8 cellular contexts compared by ENCODE assay signal in genomic region chrX:153944140-153944799, GRCh38. TPM values are rescaled to one million over a fixed set of nuclear protein-coding genes. Genes with fewer than 3 reads are reported as not detected.
DNase-seq lines count a peak whose midpoint lies in the region; ATAC-seq and TF ChIP-seq lines count a peak whose summit lies in the region.

RENBP (minus strand) TSS chrX:153944643; CDS start chrX:153944610, 33 bp downstream.

- H3K27me3 ChIP-seq in ACC112 (ENCODE audit: insufficient read depth, low read length) (no peaks in the 10 kb centered on the region), MM.1S (replicated peaks; ENCODE audit: insufficient read depth, low read length) (no peaks in the 10 kb centered on the region), adrenal gland (no peaks in the 10 kb centered on the region), layer of hippocampus (ENCODE audit: control insufficient read depth, insufficient read depth, low read length) (no peaks in the 10 kb centered on the region)

- WGBS in adrenal gland, 4 donors = 26 to 75% (median 36%) methylated on average over 8 to 30 of the region's 31 CpGs

- intact Hi-C loops in adrenal gland (cut with DNase I) = no loop called here

- H3K4me3 ChIP-seq in ACC112 (ENCODE audit: low read depth, low read length) (peak within 1 kb of the TSS; percentile 59; the same call in 1 of the 2 replicates), MM.1S (ENCODE audit: low read length) (peak within 1 kb of the TSS; percentile 63), adrenal gland (peak within 1 kb of the TSS in 1 of 4 donors; percentile 45)

- no peaks in the 10 kb centered on the region for H3K79me2 ChIP-seq in ACC112 (ENCODE audit: control insufficient read depth, insufficient read depth, low read length, unreplicated experiment)
- peaks cover 10% of the 10 kb centered on the region; the same call in 1 of the 2 replicates for H3K79me2 ChIP-seq in MM.1S (ENCODE audit: low read length)

- DNase-seq in MM.1S (peak; percentile 33), adrenal gland (peak in 3 of 7 donors; percentile 58 to 66 (median 65)), OCI-M2 (lab: John Stamatoyannopoulos, UW; ENCODE audit: unreplicated experiment) (no peak), DMS79 (lab: John Stamatoyannopoulos, UW) (no peak)
- peak; percentile 22 for DNase-seq in stimulated activated naive CD4-positive, alpha-beta T cell treated with Interleukin-2 at 50 U/mL for 16 hours (lab: John Stamatoyannopoulos, UW)

- no peaks in the 10 kb centered on the region for H4K20me1 ChIP-seq in MM.1S (ENCODE audit: insufficient read depth, low read length)

- H2AFZ ChIP-seq in ACC112 (ENCODE audit: low read length, unreplicated experiment) (peak within 1 kb of the TSS; percentile 25), MM.1S (ENCODE audit: low read length) (peak within 1 kb of the TSS; percentile 70)

- H3K36me3 ChIP-seq in ACC112 (ENCODE audit: insufficient read depth, low read length) = no peaks in the 10 kb centered on the region
- no peaks in the 10 kb centered on the region for H3K36me3 ChIP-seq in MM.1S (replicated peaks; ENCODE audit: insufficient read depth, low read length)
- H3K36me3 ChIP-seq in adrenal gland (replicated peaks in 1 of 2) = peaks cover 0 to 9% of the 10 kb centered on the region in 2 donors

- H3K27ac ChIP-seq in ACC112 (ENCODE audit: low read depth, low read length) (no peak within 1 kb of the TSS), MM.1S (ENCODE audit: low read length) (no peak within 1 kb of the TSS), adrenal gland (peak within 1 kb of the TSS in 1 of 5 donors; percentile 65), layer of hippocampus (ENCODE audit: low read depth, low read length) (peak within 1 kb of the TSS; percentile 82)

- H3K9me3 ChIP-seq in MM.1S (replicated peaks; ENCODE audit: insufficient read depth, low read length) (no peaks in the 10 kb centered on the region), adrenal gland (replicated peaks in 1 of 3) (no peaks in the 10 kb centered on the region)

- H3K4me2 ChIP-seq in MM.1S (ENCODE audit: low read depth, low read length) = peak within 1 kb of the TSS; percentile 77; the same call in 1 of the 2 replicates

- H3K9ac ChIP-seq in MM.1S (ENCODE audit: low read length) = peak within 1 kb of the TSS; percentile 61

- H3K9me2 ChIP-seq in MM.1S (replicated peaks; ENCODE audit: insufficient read depth, low read length) = no peaks in the 10 kb centered on the region

- TF ChIP-seq CTCF in MM.1S (IDR thresholded peaks at IDR 0.05; ENCODE audit: low read length) (no peak), adrenal gland (IDR thresholded peaks at IDR 0.05) (no peak)

- ATAC-seq in HG02973 (IDR thresholded peaks at IDR 0.05; ENCODE audit: unreplicated experiment) = no peak

- H3F3A ChIP-seq in MM.1S (ENCODE audit: insufficient read depth, low read length) = peaks cover 3% of the 10 kb centered on the region; the same call in 1 of the 2 replicates

- TF ChIP-seq POLR2A in adrenal gland (IDR thresholded peaks at IDR 0.05) = no peak

- H3K4me1 ChIP-seq in ACC112 (ENCODE audit: control insufficient read depth, insufficient read depth, low read length, unreplicated experiment) = peaks cover 2% of the 10 kb centered on the region
- no peaks in the 10 kb centered on the region for H3K4me1 ChIP-seq in MM.1S (ENCODE audit: low read length)
- H3K4me1 ChIP-seq in adrenal gland (replicated peaks in 1 of 2) = peaks cover 0 to 18% of the 10 kb centered on the region in 2 donors

RNA-seq across cellular contexts. Expression of gene RENBP, which starts in this region (rescaled TPM):
- 10 to 100 TPM; 15.5 to 37.4 (median 26.4) TPM for total RNA-seq in adrenal gland
- polyA plus RNA-seq in adrenal gland = 10 to 100 TPM in 2 of 3 donors, 1 to 10 TPM in 1; 5.4 to 69.6 (median 27.6) TPM

Comparison
In these comparisons a context has a peak if more than half of its experiments do, and no peak if none do; other contexts are left out.
1. DNase-seq: peak in MM.1S (single experiment) and stimulated activated naive CD4-positive, alpha-beta T cell treated with Interleukin-2 at 50 U/mL for 16 hours (single experiment); none in OCI-M2 (single experiment) and DMS79 (single experiment).